ENCODE assay signal across 8 cellular contexts in the genomic region with DNA sequence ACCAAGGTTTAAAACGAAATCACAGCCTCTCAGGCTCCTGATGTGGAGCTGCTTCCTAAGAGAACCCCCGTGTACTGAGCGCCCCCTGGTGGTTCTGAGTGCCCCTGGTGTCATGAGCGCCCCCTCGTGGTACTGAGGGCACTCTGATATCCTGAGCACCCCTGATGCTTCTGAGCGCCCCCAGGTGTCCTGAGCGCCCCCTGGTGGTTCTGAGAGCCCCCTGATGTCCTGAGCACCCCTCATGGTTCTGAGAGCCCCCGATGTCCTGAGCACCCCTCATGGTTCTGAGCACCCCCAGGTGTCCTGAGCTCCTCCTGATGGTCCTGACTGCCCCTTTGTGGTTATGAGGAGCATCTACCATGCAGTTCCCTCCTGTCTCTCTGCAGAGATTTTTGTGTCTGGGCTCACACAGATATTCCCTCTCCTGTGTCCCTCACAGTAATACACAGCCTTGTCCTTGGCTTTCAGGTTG.
A peak's percentile ranks its signal among the peaks of the same experiment; 100 is the strongest.
DNase-seq lines count a peak whose midpoint lies in the region; TF ChIP-seq lines count a peak whose summit lies in the region.
"Not testable (repeated sequence)": the region's sequence is repeated elsewhere in the genome, so short reads cannot be mapped to it uniquely, and the experiment has no call there.

No MANE protein-coding gene starts in this region.

- in situ Hi-C loops in GM13977 (cut with MboI; ENCODE audit: low pct_unique_long_range_greater_than_20kb, low sequenced_read_pairs, unreplicated experiment): not testable (repeated sequence)

- TF ChIP-seq CTCF in AG09309 (IDR thresholded peaks at IDR 0.05; ENCODE audit: control insufficient read depth, insufficient read depth, low read depth, low read length, missing control alignments): peak; percentile 29
- TF ChIP-seq CTCF in GM13977 (IDR thresholded peaks at IDR 0.05; ENCODE audit: extremely low read depth, insufficient read depth, missing control alignments): peak; percentile 83

- not testable (repeated sequence) for H3K4me3 ChIP-seq in AG09309 (ENCODE audit: control insufficient read depth, low read depth, low read length)

- not testable (repeated sequence) for DNase-seq in AG09309 (ENCODE audit: low read depth)
- DNase-seq in GM13977 (ENCODE audit: low spot score) (peak; percentile 13), NCI-H1930 (lab: John Stamatoyannopoulos, UW) (peak; percentile 60 to 75), T-helper 22 cell (ENCODE audit: low read depth) (peak; percentile 50), activated T-cell treated with anti-CD3 and anti-CD28 coated beads for 48 hours (ENCODE audit: low read depth) (peak; percentile 87), lung microvascular endothelial cell (ENCODE audit: low read depth in 2 of 2) (peak; percentile 12 to 13)
- DNase-seq in effector CD4-positive, alpha-beta T cell: peak; percentile 69
- peak; percentile 76 to 83 (median 79) for DNase-seq in stimulated activated CD4-positive, alpha-beta T cell treated with anti-CD3 and anti-CD28 coated beads, TNF-alpha, amount 100 ng/mL, for 48 hours (ENCODE audit: low read depth in 3 of 3)
